Comparison of ENCODE assay signal across 24 cellular contexts in the genomic region with DNA sequence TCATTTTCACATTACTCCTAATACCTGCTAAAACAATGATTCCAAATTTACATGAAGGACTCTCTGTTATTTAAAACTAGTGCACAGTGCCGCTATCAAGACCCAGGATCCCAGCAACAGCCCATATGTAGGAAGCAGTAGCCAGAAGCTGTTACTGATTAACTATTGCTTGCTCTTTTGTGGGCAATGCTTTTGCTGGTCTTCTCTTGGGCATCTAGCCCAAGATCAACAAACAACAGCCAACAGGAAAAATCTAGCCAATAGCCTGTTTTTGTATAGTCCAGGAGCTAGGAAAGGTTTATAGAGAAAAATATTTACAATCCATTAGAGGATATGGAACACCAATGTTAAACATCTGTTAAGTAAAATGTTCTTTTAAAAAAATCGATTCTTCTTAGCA. TPM values are rescaled to one million over a fixed set of nuclear protein-coding genes. Genes with fewer than 3 reads are reported as not detected.
A peak's percentile ranks its signal among the peaks of the same experiment; 100 is the strongest.
DNase-seq lines count a peak whose midpoint lies in the region; ATAC-seq, FAIRE-seq and TF ChIP-seq lines count a peak whose summit lies in the region.
"Had no signal": no experiment of that assay in that cellular context is flagged by ENCODE, and none has a peak within 500 bp of the region (broad histone marks: within the 10 kb centered on the region; RNA-seq: fewer than 3 reads in every experiment).

No MANE protein-coding gene starts in this region.

- no peaks in the 10 kb centered on the region for H3K36me3 ChIP-seq in small intestine (ENCODE audit: control insufficient read depth in 2 of 2, insufficient read depth in 2 of 2, low read length in 2 of 2)
- no peaks in the 10 kb centered on the region for H3K36me3 ChIP-seq in CD8-positive, alpha-beta memory T cell (ENCODE audit: insufficient read depth, low read length)
- H3K36me3 ChIP-seq in thyroid gland, result no peaks in the 10 kb centered on the region
- H3K36me3 ChIP-seq: BE2C, esophagus squamous epithelium, uterus had no signal

- H3K9me3 Mint-ChIP-seq in CD8-positive, alpha-beta memory T cell, result no peaks in the 10 kb centered on the region
- H3K9me3 Mint-ChIP-seq: central memory CD8-positive, alpha-beta T cell; GM23338; naive thymus-derived CD8-positive, alpha-beta T cell had no signal

- intact Hi-C loops in thyroid gland (cut with DNase I), result no loop called here

- H3K36me3 Mint-ChIP-seq in CD8-positive, alpha-beta memory T cell, result no peaks in the 10 kb centered on the region
- H3K36me3 Mint-ChIP-seq: naive thymus-derived CD8-positive, alpha-beta T cell had no signal

- H3K27me3 ChIP-seq in small intestine (ENCODE audit: control insufficient read depth in 2 of 2, insufficient read depth in 2 of 2, low read length in 2 of 2) (no peaks in the 10 kb centered on the region), thyroid gland (no peaks in the 10 kb centered on the region)
- H3K27me3 ChIP-seq in CD8-positive, alpha-beta memory T cell (ENCODE audit: insufficient read depth, low read length, poor library complexity, severe bottlenecking), result no peaks in the 10 kb centered on the region
- H3K27me3 ChIP-seq: BE2C, esophagus squamous epithelium, uterus had no signal

- H3K27ac ChIP-seq in small intestine (ENCODE audit: low read depth in 1 of 2, low read length in 1 of 2) (no peak overlapping the region), thyroid gland (no peak overlapping the region)
- no peak overlapping the region for H3K27ac ChIP-seq in CD8-positive, alpha-beta memory T cell (ENCODE audit: low read depth, low read length)
- H3K27ac ChIP-seq: esophagus squamous epithelium, PC-9, SK-N-MC, skin epidermis, uterus had no signal

- no peaks in the 10 kb centered on the region for H3K4me1 Mint-ChIP-seq in CD8-positive, alpha-beta memory T cell
- H3K4me1 Mint-ChIP-seq: central memory CD8-positive, alpha-beta T cell; naive thymus-derived CD8-positive, alpha-beta T cell had no signal

- peaks cover 0 to 2% of the 10 kb centered on the region in 2 donors for H3K27me3 Mint-ChIP-seq in CD8-positive, alpha-beta memory T cell
- H3K27me3 Mint-ChIP-seq: central memory CD8-positive, alpha-beta T cell had no signal

- TF ChIP-seq POLR2A in thyroid gland (IDR thresholded peaks at IDR 0.05), result no peak

- no peak for FAIRE-seq in small intestine (lab: Jason Lieb, UNC)
- FAIRE-seq: D721Med had no signal

- peak; percentile 42 to 87 for DNase-seq in NCI-H2081 (lab: John Stamatoyannopoulos, UW)
- peak; percentile 73 for DNase-seq in fibroblast of peridontal ligament (ENCODE audit: extremely low read depth)
- peak; percentile 31 for DNase-seq in small intestine
- no peak for DNase-seq in CD8-positive, alpha-beta memory T cell
- no peak for DNase-seq in thyroid gland
- DNase-seq: activated CD4-positive, alpha-beta T cell treated with anti-CD3 and anti-CD28 coated beads for 48 hours; activated gamma-delta T cell treated with Interleukin-2 at 50 U/mL for 16 hours; amygdala; BE2C; effector CD4-positive, alpha-beta T cell; esophagus squamous epithelium; naive thymus-derived CD8-positive, alpha-beta T cell; NCI-H187; NCI-H524 treated with DMSO at 0.1 percent for 48 hours; PC-9; stimulated activated CD4-positive, alpha-beta T cell treated with anti-CD3 and anti-CD28 coated beads, Interleukin-4, amount 100 ng/mL, for 1 hour; uterus had no signal

- no peak overlapping the region for H3K4me3 ChIP-seq in small intestine (ENCODE audit: low read depth in 1 of 2, low read length in 2 of 2)
- no peak overlapping the region for H3K4me3 ChIP-seq in CD8-positive, alpha-beta memory T cell (ENCODE audit: low read length)
- no peak overlapping the region for H3K4me3 ChIP-seq in thyroid gland (replicated peaks in 1 of 3)
- H3K4me3 ChIP-seq: esophagus squamous epithelium, GM23338, PC-9, SK-N-MC, skin epidermis, uterus had no signal

- 27 to 62% (median 44%) methylated on average over 2 of the region's 2 CpGs for WGBS in small intestine, 3 donors
- WGBS in thyroid gland, 2 donors, result 90 to 95% methylated on average over 2 of the region's 2 CpGs

- POLR2A ChIA-PET in CD8-positive, alpha-beta memory T cell (lab: Charles Lee), result no interaction called here

- H3K4me1 ChIP-seq in small intestine (ENCODE audit: control insufficient read depth in 2 of 2, insufficient read depth in 1 of 2, low read depth in 1 of 2, low read length in 1 of 2) (no peaks in the 10 kb centered on the region), thyroid gland (no peaks in the 10 kb centered on the region)
- no peaks in the 10 kb centered on the region for H3K4me1 ChIP-seq in CD8-positive, alpha-beta memory T cell (ENCODE audit: insufficient read depth, low read length)
- H3K4me1 ChIP-seq: BE2C, esophagus squamous epithelium, uterus had no signal

- CTCF ChIA-PET in CD8-positive, alpha-beta memory T cell (lab: Charles Lee), result no interaction called here

- H3K9me3 ChIP-seq in small intestine (ENCODE audit: control insufficient read depth, low read depth), result no peaks in the 10 kb centered on the region
- H3K9me3 ChIP-seq in CD8-positive, alpha-beta memory T cell (ENCODE audit: low read length), result no peaks in the 10 kb centered on the region
- no peaks in the 10 kb centered on the region for H3K9me3 ChIP-seq in thyroid gland
- H3K9me3 ChIP-seq: BE2C, esophagus squamous epithelium, uterus had no signal

- H3K27ac Mint-ChIP-seq in CD8-positive, alpha-beta memory T cell, result no peak overlapping the region
- H3K27ac Mint-ChIP-seq: GM23338; naive thymus-derived CD8-positive, alpha-beta T cell had no signal

- no peak for TF ChIP-seq CTCF in thyroid gland (IDR thresholded peaks at IDR 0.05)

- H3K4me3 Mint-ChIP-seq in CD8-positive, alpha-beta memory T cell, result no peak overlapping the region
- H3K4me3 Mint-ChIP-seq: central memory CD8-positive, alpha-beta T cell; GM23338; naive thymus-derived CD8-positive, alpha-beta T cell had no signal

- ATAC-seq in GM18909 (IDR thresholded peaks at IDR 0.05; ENCODE audit: poor library complexity, unreplicated experiment) (peak; percentile 31), GM21737 (IDR thresholded peaks at IDR 0.05; ENCODE audit: unreplicated experiment) (no peak)
- ATAC-seq: GM23338; naive thymus-derived CD8-positive, alpha-beta T cell had no signal

RNA-seq across cellular contexts. Expression of gene TENT5A, which starts 22.1 kb away (rescaled TPM):
- 10 to 100 TPM in 2 of 3 donors, 1 to 10 TPM in 1; 6.0 to 20.6 (median 17.6) TPM for polyA plus RNA-seq in small intestine
- total RNA-seq in CD8-positive, alpha-beta memory T cell, result under 1 TPM; 0.57 to 0.71 TPM
- 3.3 TPM for polyA plus RNA-seq in CD8-positive, alpha-beta memory T cell
- total RNA-seq in thyroid gland, result 10 to 100 TPM; 18.4 to 40.3 (median 27.7) TPM

Comparison
In these comparisons a context has a peak if more than half of its experiments do, and no peak if none do; other contexts are left out.
1. DNase-seq: peak in NCI-H2081 (2 of 2), fibroblast of peridontal ligament (single experiment) and small intestine (single experiment); none in CD8-positive, alpha-beta memory T cell (0 of 5) and thyroid gland (0 of 2).
2. RNA of gene TENT5A, which starts 22.1 kb away (total RNA-seq): 18.4 to 40.3 TPM in thyroid gland; 0.57 to 0.71 TPM in CD8-positive, alpha-beta memory T cell; every median in the first group is over 10 times any median in the second.